ENCODE assay signal across 1 cellular context in the genomic region with DNA sequence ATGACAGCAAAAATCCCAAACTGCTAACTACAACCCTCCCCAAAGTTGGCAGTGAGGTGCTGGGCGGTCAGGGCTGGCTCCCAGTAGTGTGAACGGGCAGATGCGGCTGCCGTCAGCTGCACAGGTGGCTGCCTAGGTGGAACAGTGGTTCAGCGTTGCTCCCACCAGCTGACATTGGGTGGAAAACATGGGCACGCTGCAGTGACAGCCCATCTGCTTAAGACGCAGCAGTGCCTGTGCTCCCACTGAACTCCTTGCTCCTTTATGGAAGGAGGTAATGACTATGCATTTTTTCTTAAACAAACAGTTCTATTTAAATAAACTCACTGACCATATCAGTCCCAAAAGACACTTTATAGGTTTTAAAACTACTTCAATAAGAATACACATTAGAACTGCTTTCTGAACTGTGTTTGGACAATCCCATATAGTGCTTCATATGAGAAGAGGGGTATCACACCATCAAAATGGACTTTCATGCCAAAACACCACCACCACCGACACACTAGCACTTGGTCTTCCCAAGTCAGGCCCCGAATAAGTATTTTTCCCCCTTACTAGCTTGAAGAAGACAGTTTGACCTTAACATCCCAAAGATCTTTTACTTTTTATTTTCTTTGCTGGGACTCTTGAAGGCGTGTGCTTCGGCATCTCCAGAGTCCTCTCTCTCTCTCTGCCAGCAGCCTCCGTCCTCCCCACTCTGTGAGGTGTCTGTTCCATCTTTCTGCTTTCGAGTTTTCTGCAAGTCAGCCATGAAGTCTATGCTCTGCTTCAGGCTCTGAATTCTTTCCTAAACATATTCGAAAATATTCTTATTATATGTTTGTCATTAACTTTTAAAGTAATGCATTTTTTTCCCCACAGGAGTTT.
TF ChIP-seq lines count a peak whose summit lies in the region.

No MANE protein-coding gene starts in this region.

TF ChIP-seq in HepG2, 621 proteins besides CTCF, POLR2A, EP300 and RAD21 (continued from another document):
- TF ChIP-seq NFE2L2 (IDR thresholded peaks at IDR 0.05; ENCODE audit: low read length) (peak; percentile 39; the same call in 1 of the 2 replicates), NFE2 (CRISPR knock-in tag; IDR thresholded peaks at IDR 0.05) (peak; percentile 16; the same call in 1 of the 2 replicates), ZNF180 (CRISPR knock-in tag; IDR thresholded peaks at IDR 0.05; ENCODE audit: borderline replicate concordance, low read depth) (no peak), NONO (IDR thresholded peaks at IDR 0.05) (no peak), NONO (CRISPR knock-in tag; conservative IDR thresholded peaks at IDR 0.05) (no peak), NBN (conservative IDR thresholded peaks at IDR 0.05) (no peak), ZNF253 (CRISPR knock-in tag; IDR thresholded peaks at IDR 0.05; ENCODE audit: borderline replicate concordance) (no peak)
- TF ChIP-seq, protein P1, sequence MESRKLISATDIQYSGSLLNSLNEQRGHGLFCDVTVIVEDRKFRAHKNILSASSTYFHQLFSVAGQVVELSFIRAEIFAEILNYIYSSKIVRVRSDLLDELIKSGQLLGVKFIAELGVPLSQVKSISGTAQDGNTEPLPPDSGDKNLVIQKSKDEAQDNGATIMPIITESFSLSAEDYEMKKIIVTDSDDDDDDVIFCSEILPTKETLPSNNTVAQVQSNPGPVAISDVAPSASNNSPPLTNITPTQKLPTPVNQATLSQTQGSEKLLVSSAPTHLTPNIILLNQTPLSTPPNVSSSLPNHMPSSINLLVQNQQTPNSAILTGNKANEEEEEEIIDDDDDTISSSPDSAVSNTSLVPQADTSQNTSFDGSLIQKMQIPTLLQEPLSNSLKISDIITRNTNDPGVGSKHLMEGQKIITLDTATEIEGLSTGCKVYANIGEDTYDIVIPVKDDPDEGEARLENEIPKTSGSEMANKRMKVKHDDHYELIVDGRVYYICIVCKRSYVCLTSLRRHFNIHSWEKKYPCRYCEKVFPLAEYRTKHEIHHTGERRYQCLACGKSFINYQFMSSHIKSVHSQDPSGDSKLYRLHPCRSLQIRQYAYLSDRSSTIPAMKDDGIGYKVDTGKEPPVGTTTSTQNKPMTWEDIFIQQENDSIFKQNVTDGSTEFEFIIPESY (CRISPR knock-in tag; IDR thresholded peaks at IDR 0.05) = 0 out of 2 replicates have a peak, but pooled peaks have one; percentile 10
